In genomic region chr2:28356095-28356911, GRCh38 we compare ENCODE assay signal across 1 cellular context.
A peak's percentile ranks its signal among the peaks of the same experiment; 100 is the strongest.
TF ChIP-seq lines count a peak whose summit lies in the region.

No MANE protein-coding gene starts in this region.

TF ChIP-seq in K562, 482 proteins besides CTCF, POLR2A, EP300 and RAD21 (continued from another document and continues in another):
- TF ChIP-seq CHD7 (IDR thresholded peaks at IDR 0.05; ENCODE audit: low read depth, low read length) (no peak), LEF1 (IDR thresholded peaks at IDR 0.05) (no peak), ZNF655 (CRISPR knock-in tag; IDR thresholded peaks at IDR 0.05) (no peak), GTF2B (IDR thresholded peaks at IDR 0.05; ENCODE audit: extremely low read depth, insufficient read length) (no peak), ZNF384 (IDR thresholded peaks at IDR 0.05; ENCODE audit: low read depth, low read length) (no peak), ZNF584 (CRISPR knock-in tag; IDR thresholded peaks at IDR 0.05; ENCODE audit: low read depth) (peak; percentile 75; the same call in 1 of the 2 replicates), SNRNP70 (optimal IDR thresholded peaks at IDR 0.05; ENCODE audit: low read depth, low read length) (no peak), CAMTA2 (CRISPR knock-in tag; conservative IDR thresholded peaks at IDR 0.05) (no peak), SMARCE1 (IDR thresholded peaks at IDR 0.05) (no peak), ATF2 (CRISPR knock-in tag; IDR thresholded peaks at IDR 0.05) (no peak), HDAC6 (IDR thresholded peaks at IDR 0.05; ENCODE audit: low read depth, low read length) (no peak), ARNT (IDR thresholded peaks at IDR 0.05) (no peak), ZNF274 (IDR thresholded peaks at IDR 0.05; ENCODE audit: borderline replicate concordance, low read depth, low read length) (no peak), ZNF644 (tag; IDR thresholded peaks at IDR 0.05; ENCODE audit: low read depth) (no peak), TARDBP (IDR thresholded peaks at IDR 0.05) (no peak), ZNF280A (IDR thresholded peaks at IDR 0.05; ENCODE audit: low read depth, partially characterized antibody) (no peak), GABPB2 (CRISPR knock-in tag; conservative IDR thresholded peaks at IDR 0.05) (no peak), ID3 (CRISPR knock-in tag; IDR thresholded peaks at IDR 0.05) (no peak), ID3 (tag; IDR thresholded peaks at IDR 0.05) (no peak), ZNF717 (CRISPR knock-in tag; IDR thresholded peaks at IDR 0.05) (no peak), MYC (IDR thresholded peaks at IDR 0.05; ENCODE audit: low read depth, low read length) (peak; percentile 20; the same call in 1 of the 2 replicates), MYC (CRISPR knock-in tag; IDR thresholded peaks at IDR 0.05; ENCODE audit: borderline replicate concordance, low read depth) (peak; percentile 29; the same call in 1 of the 2 replicates), KAT8 (IDR thresholded peaks at IDR 0.05; ENCODE audit: low read depth) (no peak)
- TF ChIP-seq, protein P1, sequence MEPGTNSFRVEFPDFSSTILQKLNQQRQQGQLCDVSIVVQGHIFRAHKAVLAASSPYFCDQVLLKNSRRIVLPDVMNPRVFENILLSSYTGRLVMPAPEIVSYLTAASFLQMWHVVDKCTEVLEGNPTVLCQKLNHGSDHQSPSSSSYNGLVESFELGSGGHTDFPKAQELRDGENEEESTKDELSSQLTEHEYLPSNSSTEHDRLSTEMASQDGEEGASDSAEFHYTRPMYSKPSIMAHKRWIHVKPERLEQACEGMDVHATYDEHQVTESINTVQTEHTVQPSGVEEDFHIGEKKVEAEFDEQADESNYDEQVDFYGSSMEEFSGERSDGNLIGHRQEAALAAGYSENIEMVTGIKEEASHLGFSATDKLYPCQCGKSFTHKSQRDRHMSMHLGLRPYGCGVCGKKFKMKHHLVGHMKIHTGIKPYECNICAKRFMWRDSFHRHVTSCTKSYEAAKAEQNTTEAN (CRISPR knock-in tag; IDR thresholded peaks at IDR 0.05), result no peak
- TF ChIP-seq, protein P2, sequence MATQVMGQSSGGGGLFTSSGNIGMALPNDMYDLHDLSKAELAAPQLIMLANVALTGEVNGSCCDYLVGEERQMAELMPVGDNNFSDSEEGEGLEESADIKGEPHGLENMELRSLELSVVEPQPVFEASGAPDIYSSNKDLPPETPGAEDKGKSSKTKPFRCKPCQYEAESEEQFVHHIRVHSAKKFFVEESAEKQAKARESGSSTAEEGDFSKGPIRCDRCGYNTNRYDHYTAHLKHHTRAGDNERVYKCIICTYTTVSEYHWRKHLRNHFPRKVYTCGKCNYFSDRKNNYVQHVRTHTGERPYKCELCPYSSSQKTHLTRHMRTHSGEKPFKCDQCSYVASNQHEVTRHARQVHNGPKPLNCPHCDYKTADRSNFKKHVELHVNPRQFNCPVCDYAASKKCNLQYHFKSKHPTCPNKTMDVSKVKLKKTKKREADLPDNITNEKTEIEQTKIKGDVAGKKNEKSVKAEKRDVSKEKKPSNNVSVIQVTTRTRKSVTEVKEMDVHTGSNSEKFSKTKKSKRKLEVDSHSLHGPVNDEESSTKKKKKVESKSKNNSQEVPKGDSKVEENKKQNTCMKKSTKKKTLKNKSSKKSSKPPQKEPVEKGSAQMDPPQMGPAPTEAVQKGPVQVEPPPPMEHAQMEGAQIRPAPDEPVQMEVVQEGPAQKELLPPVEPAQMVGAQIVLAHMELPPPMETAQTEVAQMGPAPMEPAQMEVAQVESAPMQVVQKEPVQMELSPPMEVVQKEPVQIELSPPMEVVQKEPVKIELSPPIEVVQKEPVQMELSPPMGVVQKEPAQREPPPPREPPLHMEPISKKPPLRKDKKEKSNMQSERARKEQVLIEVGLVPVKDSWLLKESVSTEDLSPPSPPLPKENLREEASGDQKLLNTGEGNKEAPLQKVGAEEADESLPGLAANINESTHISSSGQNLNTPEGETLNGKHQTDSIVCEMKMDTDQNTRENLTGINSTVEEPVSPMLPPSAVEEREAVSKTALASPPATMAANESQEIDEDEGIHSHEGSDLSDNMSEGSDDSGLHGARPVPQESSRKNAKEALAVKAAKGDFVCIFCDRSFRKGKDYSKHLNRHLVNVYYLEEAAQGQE (CRISPR knock-in tag; IDR thresholded peaks at IDR 0.05; ENCODE audit: low read depth), result no peak
- TF ChIP-seq, protein P3, sequence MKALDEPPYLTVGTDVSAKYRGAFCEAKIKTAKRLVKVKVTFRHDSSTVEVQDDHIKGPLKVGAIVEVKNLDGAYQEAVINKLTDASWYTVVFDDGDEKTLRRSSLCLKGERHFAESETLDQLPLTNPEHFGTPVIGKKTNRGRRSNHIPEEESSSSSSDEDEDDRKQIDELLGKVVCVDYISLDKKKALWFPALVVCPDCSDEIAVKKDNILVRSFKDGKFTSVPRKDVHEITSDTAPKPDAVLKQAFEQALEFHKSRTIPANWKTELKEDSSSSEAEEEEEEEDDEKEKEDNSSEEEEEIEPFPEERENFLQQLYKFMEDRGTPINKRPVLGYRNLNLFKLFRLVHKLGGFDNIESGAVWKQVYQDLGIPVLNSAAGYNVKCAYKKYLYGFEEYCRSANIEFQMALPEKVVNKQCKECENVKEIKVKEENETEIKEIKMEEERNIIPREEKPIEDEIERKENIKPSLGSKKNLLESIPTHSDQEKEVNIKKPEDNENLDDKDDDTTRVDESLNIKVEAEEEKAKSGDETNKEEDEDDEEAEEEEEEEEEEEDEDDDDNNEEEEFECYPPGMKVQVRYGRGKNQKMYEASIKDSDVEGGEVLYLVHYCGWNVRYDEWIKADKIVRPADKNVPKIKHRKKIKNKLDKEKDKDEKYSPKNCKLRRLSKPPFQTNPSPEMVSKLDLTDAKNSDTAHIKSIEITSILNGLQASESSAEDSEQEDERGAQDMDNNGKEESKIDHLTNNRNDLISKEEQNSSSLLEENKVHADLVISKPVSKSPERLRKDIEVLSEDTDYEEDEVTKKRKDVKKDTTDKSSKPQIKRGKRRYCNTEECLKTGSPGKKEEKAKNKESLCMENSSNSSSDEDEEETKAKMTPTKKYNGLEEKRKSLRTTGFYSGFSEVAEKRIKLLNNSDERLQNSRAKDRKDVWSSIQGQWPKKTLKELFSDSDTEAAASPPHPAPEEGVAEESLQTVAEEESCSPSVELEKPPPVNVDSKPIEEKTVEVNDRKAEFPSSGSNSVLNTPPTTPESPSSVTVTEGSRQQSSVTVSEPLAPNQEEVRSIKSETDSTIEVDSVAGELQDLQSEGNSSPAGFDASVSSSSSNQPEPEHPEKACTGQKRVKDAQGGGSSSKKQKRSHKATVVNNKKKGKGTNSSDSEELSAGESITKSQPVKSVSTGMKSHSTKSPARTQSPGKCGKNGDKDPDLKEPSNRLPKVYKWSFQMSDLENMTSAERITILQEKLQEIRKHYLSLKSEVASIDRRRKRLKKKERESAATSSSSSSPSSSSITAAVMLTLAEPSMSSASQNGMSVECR (CRISPR knock-in tag; IDR thresholded peaks at IDR 0.05), result no peak
